Comparison of ENCODE assay signal across 15 cellular contexts in genomic region chr11:126489791-126490190, GRCh38.
DNase-seq lines count a peak whose midpoint lies in the region; ATAC-seq and TF ChIP-seq lines count a peak whose summit lies in the region.
"Had no signal": no experiment of that assay in that cellular context is flagged by ENCODE, and none has a peak within 500 bp of the region (broad histone marks: within the 10 kb centered on the region; RNA-seq: fewer than 3 reads in every experiment).

No MANE protein-coding gene starts in this region.

- DNase-seq in Right ventricle myocardium inferior (ENCODE audit: missing footprints) (peak; percentile 9), left ventricle myocardium superior (no peak), left kidney (ENCODE audit: low read depth, low spot score) (peak; percentile 74), osteoblast (ENCODE audit: insufficient read length, low spot score, missing footprints) (peak; percentile 75), upper lobe of right lung (peak; percentile 16), GM10266 (ENCODE audit: extremely low spot score) (no peak), osteocyte (ENCODE audit: extremely low spot score, unreplicated experiment) (no peak)
- DNase-seq in CD4-positive, alpha-beta memory T cell: no peak
- DNase-seq: NCI-H1105, NCI-H2029 treated with DMSO at 0.1 percent for 48 hours, NCI-H446, OCI-M1, SHP77 had no signal

- H3K9me3 ChIP-seq in osteoblast (ENCODE audit: low read depth, low read length) (no peaks in the 10 kb centered on the region), upper lobe of right lung (no peaks in the 10 kb centered on the region)
- no peaks in the 10 kb centered on the region for H3K9me3 ChIP-seq in CD4-positive, alpha-beta memory T cell (ENCODE audit: control insufficient read depth in 1 of 2, low read length in 2 of 2)

- H3K4me3 ChIP-seq in osteoblast (ENCODE audit: insufficient read depth, low read length) (no peak overlapping the region), upper lobe of right lung (no peak overlapping the region)
- no peak overlapping the region for H3K4me3 ChIP-seq in CD4-positive, alpha-beta memory T cell (ENCODE audit: low read length in 2 of 2)

- intact Hi-C loops in Right ventricle myocardium inferior (cut with DNase I) (no loop called here), left ventricle myocardium superior (cut with micrococcal nuclease) (no loop called here), upper lobe of right lung (cut with DNase I) (no loop called here)
- intact Hi-C loops in CD4-positive, alpha-beta memory T cell (cut with micrococcal nuclease): no loop called here

- H3K36me3 ChIP-seq in osteoblast (ENCODE audit: insufficient read depth, low read length) (no peaks in the 10 kb centered on the region), upper lobe of right lung (no peaks in the 10 kb centered on the region)
- H3K36me3 ChIP-seq in CD4-positive, alpha-beta memory T cell (ENCODE audit: insufficient read depth, low read length): no peaks in the 10 kb centered on the region

- no peak overlapping the region for H3K4me2 ChIP-seq in osteoblast (ENCODE audit: insufficient read depth, low read length)

- H3K4me1 ChIP-seq in osteoblast (ENCODE audit: insufficient read depth, low read length) (peaks cover 9% of the 10 kb centered on the region), upper lobe of right lung (no peaks in the 10 kb centered on the region)
- H3K4me1 ChIP-seq in CD4-positive, alpha-beta memory T cell (ENCODE audit: insufficient read depth, low read length): no peaks in the 10 kb centered on the region

- H3K27ac ChIP-seq in osteoblast (ENCODE audit: low read depth, low read length) (no peak overlapping the region), upper lobe of right lung (no peak overlapping the region)
- no peak overlapping the region for H3K27ac ChIP-seq in CD4-positive, alpha-beta memory T cell (ENCODE audit: low read depth, low read length)
- H3K27ac ChIP-seq: C4-2B had no signal

- H3K4me1 Mint-ChIP-seq in CD4-positive, alpha-beta memory T cell: no peaks in the 10 kb centered on the region
- no peaks in the 10 kb centered on the region for H3K4me1 Mint-ChIP-seq in osteocyte (ENCODE audit: unreplicated experiment)

- CTCF ChIA-PET in CD4-positive, alpha-beta memory T cell (lab: Charles Lee; ENCODE audit: partially characterized antibody): interaction anchor here (2.5 kb wide), 1 partner anchor 9 kb away, joined by 19 read pairs; no protein-coding TSS in a partner anchor

- no peak for TF ChIP-seq CTCF in osteoblast (IDR thresholded peaks at IDR 0.05; ENCODE audit: extremely low read depth, low read depth, low read length)
- TF ChIP-seq CTCF in upper lobe of right lung (IDR thresholded peaks at IDR 0.05): no peak
- no peak for TF ChIP-seq CTCF in GM10266 (IDR thresholded peaks at IDR 0.05; ENCODE audit: control insufficient read depth, insufficient read depth, low read depth, missing control alignments)
- TF ChIP-seq CTCF in osteocyte (IDR thresholded peaks at IDR 0.05): no peak

- H3K9me3 Mint-ChIP-seq in CD4-positive, alpha-beta memory T cell: no peaks in the 10 kb centered on the region
- H3K9me3 Mint-ChIP-seq in osteocyte (ENCODE audit: unreplicated experiment): no peaks in the 10 kb centered on the region
- H3K9me3 Mint-ChIP-seq: IgD-negative memory B cell had no signal

- H3K27me3 Mint-ChIP-seq in CD4-positive, alpha-beta memory T cell: peaks cover 1 to 4% of the 10 kb centered on the region in 2 donors
- no peaks in the 10 kb centered on the region for H3K27me3 Mint-ChIP-seq in osteocyte (ENCODE audit: unreplicated experiment)
- H3K27me3 Mint-ChIP-seq: IgD-negative memory B cell had no signal

- no peaks in the 10 kb centered on the region for H3K79me2 ChIP-seq in osteoblast (ENCODE audit: insufficient read depth, low read length)

- no peak for ATAC-seq in Right ventricle myocardium inferior
- ATAC-seq in left ventricle myocardium superior: no peak
- no peak for ATAC-seq in upper lobe of right lung

- H3K27me3 ChIP-seq in osteoblast (ENCODE audit: insufficient read depth, low read length) (no peaks in the 10 kb centered on the region), upper lobe of right lung (no peaks in the 10 kb centered on the region)
- H3K27me3 ChIP-seq in CD4-positive, alpha-beta memory T cell (ENCODE audit: insufficient read depth, low read length): no peaks in the 10 kb centered on the region

- no peaks in the 10 kb centered on the region for H4K20me1 ChIP-seq in osteoblast (ENCODE audit: insufficient read depth, low read length)

- POLR2A ChIA-PET in CD4-positive, alpha-beta memory T cell (lab: Charles Lee; ENCODE audit: partially characterized antibody): no interaction called here

- no peak overlapping the region for H3K27ac Mint-ChIP-seq in CD4-positive, alpha-beta memory T cell
- H3K27ac Mint-ChIP-seq in osteocyte (ENCODE audit: unreplicated experiment): no peak overlapping the region

- H2AFZ ChIP-seq in osteoblast (ENCODE audit: low read length): no peak overlapping the region

- H3K4me3 Mint-ChIP-seq in CD4-positive, alpha-beta memory T cell: no peak overlapping the region
- H3K4me3 Mint-ChIP-seq in osteocyte (ENCODE audit: unreplicated experiment): no peak overlapping the region
- H3K4me3 Mint-ChIP-seq: IgD-negative memory B cell had no signal

- no peaks in the 10 kb centered on the region for H3K36me3 Mint-ChIP-seq in CD4-positive, alpha-beta memory T cell
- no peaks in the 10 kb centered on the region for H3K36me3 Mint-ChIP-seq in osteocyte (ENCODE audit: unreplicated experiment)
- H3K36me3 Mint-ChIP-seq: IgD-negative memory B cell had no signal

Comparison
In these comparisons a context has a peak if more than half of its experiments do, and no peak if none do; other contexts are left out.
1. DNase-seq: peak in Right ventricle myocardium inferior (single experiment), left kidney (single experiment), osteoblast (single experiment) and upper lobe of right lung (single experiment); none in left ventricle myocardium superior (single experiment), GM10266 (single experiment), CD4-positive, alpha-beta memory T cell (0 of 5) and osteocyte (single experiment).